Comparison of ENCODE assay signal across 1 cellular context in genomic region chr18:67893896-67894295, GRCh38.
TF ChIP-seq lines count a peak whose summit lies in the region.

No MANE protein-coding gene starts in this region.

TF ChIP-seq in neural cell, 6 proteins besides CTCF, POLR2A, EP300 and RAD21 (continued from another document):
- TF ChIP-seq REST (IDR thresholded peaks at IDR 0.05; ENCODE audit: borderline replicate concordance) (no peak), MXI1 (conservative IDR thresholded peaks at IDR 0.05; ENCODE audit: poor library complexity, severe bottlenecking) (no peak), POLR2AphosphoS5 (IDR thresholded peaks at IDR 0.05) (no peak)
